ENCODE assay signal across 10 cellular contexts in genomic region chr10:49309691-49310371, GRCh38. TPM values are rescaled to one million over a fixed set of nuclear protein-coding genes. Genes with fewer than 3 reads are reported as not detected.
A peak's percentile ranks its signal among the peaks of the same experiment; 100 is the strongest.
DNase-seq lines count a peak whose midpoint lies in the region; ATAC-seq lines count a peak whose summit lies in the region.
"Had no signal": no experiment of that assay in that cellular context is flagged by ENCODE, and none has a peak within 500 bp of the region (broad histone marks: within the 10 kb centered on the region; RNA-seq: fewer than 3 reads in every experiment).

No MANE protein-coding gene starts in this region.

- H3K36me3 ChIP-seq in skeletal muscle tissue (ENCODE audit: control insufficient read depth in 3 of 3, insufficient read depth in 3 of 3, low read length in 3 of 3) = peaks cover 47 to 68% (median 50%) of the 10 kb centered on the region in 3 donors

- H3K27me3 Mint-ChIP-seq in activated CD4-positive, alpha-beta memory T cell treated with anti-CD3 and anti-CD28 coated beads, Interleukin-2, amount 10 ng/mL, durations not matched to agents 7 days and 5 days = peaks cover 18% of the 10 kb centered on the region
- H3K27me3 Mint-ChIP-seq: activated naive CD4-positive, alpha-beta T cell treated with anti-CD3 and anti-CD28 coated beads, Interleukin-2, amount 50 U/mL, for 24 hours had no signal

- H3K4me1 Mint-ChIP-seq in activated CD4-positive, alpha-beta memory T cell treated with anti-CD3 and anti-CD28 coated beads, Interleukin-2, amount 10 ng/mL, durations not matched to agents 7 days and 5 days = peaks cover 24% of the 10 kb centered on the region
- H3K4me1 Mint-ChIP-seq: neural crest cell had no signal

- H3K9me3 ChIP-seq in skeletal muscle tissue (ENCODE audit: control insufficient read depth in 3 of 3, low read length in 3 of 3) = no peaks in the 10 kb centered on the region

- H3K27ac ChIP-seq in skeletal muscle tissue (ENCODE audit: low read depth, low read length) = peak overlapping the region; percentile 48

- no peaks in the 10 kb centered on the region for H3K27me3 ChIP-seq in skeletal muscle tissue (ENCODE audit: control insufficient read depth in 3 of 3, insufficient read depth in 3 of 3, low read length in 3 of 3)

- CTCF ChIA-PET in activated CD4-positive, alpha-beta memory T cell treated with anti-CD3 and anti-CD28 coated beads, Interleukin-2, amount 10 ng/mL, durations not matched to agents 7 days and 5 days (lab: Charles Lee) = no interaction called here

- H3K9ac ChIP-seq in skeletal muscle tissue (ENCODE audit: low read depth in 1 of 3, low read length in 3 of 3) = no peak overlapping the region

- H3K4me1 ChIP-seq in skeletal muscle tissue (ENCODE audit: control insufficient read depth in 3 of 3, insufficient read depth in 3 of 3, low read length in 3 of 3) = peaks cover 39 to 86% (median 79%) of the 10 kb centered on the region in 3 donors

- H3K27ac Mint-ChIP-seq in activated CD4-positive, alpha-beta memory T cell treated with anti-CD3 and anti-CD28 coated beads, Interleukin-2, amount 10 ng/mL, durations not matched to agents 7 days and 5 days = peak overlapping the region; percentile 67
- H3K27ac Mint-ChIP-seq: activated naive CD4-positive, alpha-beta T cell treated with anti-CD3 and anti-CD28 coated beads, Interleukin-2, amount 50 U/mL, for 24 hours had no signal

- DNase-seq in activated CD4-positive, alpha-beta memory T cell treated with anti-CD3 and anti-CD28 coated beads, Interleukin-2, amount 10 ng/mL, durations not matched to agents 7 days and 5 days = peak; percentile 51
- no peak for DNase-seq in NCI-H748 treated with DMSO at 0.1 percent for 48 hours (lab: John Stamatoyannopoulos, UW)
- no peak for DNase-seq in HPDE6-E6E7 (ENCODE audit: extremely low spot score)
- no peak for DNase-seq in DMS153 treated with DMSO at 0.1 percent for 48 hours (lab: John Stamatoyannopoulos, UW; ENCODE audit: unreplicated experiment)
- no peak for DNase-seq in stimulated activated CD4-positive, alpha-beta T cell treated with anti-CD3 and anti-CD28 coated beads, Interleukin-12 subunit alpha, Interleukin-12 subunit beta, amount 100 ng/mL, for 4 hours

- ATAC-seq in GM18909 (IDR thresholded peaks at IDR 0.05; ENCODE audit: poor library complexity, unreplicated experiment) = peak; percentile 57
- ATAC-seq in HG03135 (IDR thresholded peaks at IDR 0.05; ENCODE audit: unreplicated experiment) = peak; percentile 68

- H3K9me3 Mint-ChIP-seq in activated CD4-positive, alpha-beta memory T cell treated with anti-CD3 and anti-CD28 coated beads, Interleukin-2, amount 10 ng/mL, durations not matched to agents 7 days and 5 days = no peaks in the 10 kb centered on the region
- H3K9me3 Mint-ChIP-seq: activated naive CD4-positive, alpha-beta T cell treated with anti-CD3 and anti-CD28 coated beads, Interleukin-2, amount 50 U/mL, for 24 hours; neural crest cell had no signal

- H3K36me3 Mint-ChIP-seq in activated CD4-positive, alpha-beta memory T cell treated with anti-CD3 and anti-CD28 coated beads, Interleukin-2, amount 10 ng/mL, durations not matched to agents 7 days and 5 days (ENCODE audit: low read depth) = no peaks in the 10 kb centered on the region
- H3K36me3 Mint-ChIP-seq: activated naive CD4-positive, alpha-beta T cell treated with anti-CD3 and anti-CD28 coated beads, Interleukin-2, amount 50 U/mL, for 24 hours had no signal

- POLR2A ChIA-PET in activated CD4-positive, alpha-beta memory T cell treated with anti-CD3 and anti-CD28 coated beads, Interleukin-2, amount 10 ng/mL, durations not matched to agents 7 days and 5 days (lab: Charles Lee) = no interaction called here

- H3K4me3 ChIP-seq in skeletal muscle tissue (ENCODE audit: low read length in 3 of 3) = no peak overlapping the region

- peak overlapping the region; percentile 31 for H3K4me3 Mint-ChIP-seq in activated CD4-positive, alpha-beta memory T cell treated with anti-CD3 and anti-CD28 coated beads, Interleukin-2, amount 10 ng/mL, durations not matched to agents 7 days and 5 days
- H3K4me3 Mint-ChIP-seq: activated naive CD4-positive, alpha-beta T cell treated with anti-CD3 and anti-CD28 coated beads, Interleukin-2, amount 50 U/mL, for 24 hours; neural crest cell had no signal

RNA-seq across cellular contexts. Expression of gene C10orf71, which starts 10.9 kb away (rescaled TPM):
- not detected for total RNA-seq in activated CD4-positive, alpha-beta memory T cell treated with anti-CD3 and anti-CD28 coated beads, Interleukin-2, amount 10 ng/mL, durations not matched to agents 7 days and 5 days
- total RNA-seq in skeletal muscle tissue = 4.7 TPM
- total RNA-seq: neural crest cell had no signal
